ENCODE assay signal across 9 cellular contexts in genomic region chr1:149887456-149888159, GRCh38. TPM values are rescaled to one million over a fixed set of nuclear protein-coding genes. Genes with fewer than 3 reads are reported as not detected.
DNase-seq lines count a peak whose midpoint lies in the region; ATAC-seq and TF ChIP-seq lines count a peak whose summit lies in the region.
"Had no signal": no experiment of that assay in that cellular context is flagged by ENCODE, and none has a peak within 500 bp of the region (broad histone marks: within the 10 kb centered on the region; RNA-seq: fewer than 3 reads in every experiment).

No MANE protein-coding gene starts in this region.

- H3K9me3 Mint-ChIP-seq in endothelial cell (ENCODE audit: unreplicated experiment), result no peaks in the 10 kb centered on the region
- H3K9me3 Mint-ChIP-seq: stimulated activated naive CD8-positive, alpha-beta T cell treated with anti-CD3 and anti-CD28 coated beads, Interleukin-15, Interleukin-2, amounts not matched to agents 100 ng/mL and 50 ng/mL, for 24 hours had no signal

- peak; percentile 39 for ATAC-seq in GM21367 (IDR thresholded peaks at IDR 0.05; ENCODE audit: unreplicated experiment)

- DNase-seq in COLO829 (ENCODE audit: low spot score) (peak; percentile 93), HT1080 (ENCODE audit: low read depth) (peak; percentile 99), NOMO-1 treated with DMSO at 0.1 percent for 48 hours (lab: John Stamatoyannopoulos, UW; ENCODE audit: unreplicated experiment) (peak; percentile 99), endothelial cell (ENCODE audit: low spot score) (peak; percentile 53), mesenteric fat pad (ENCODE audit: low spot score) (peak; percentile 93)
- peak; percentile 60 to 65 (median 64) for DNase-seq in activated CD8-positive, alpha-beta memory T cell treated with anti-CD3 and anti-CD28 coated beads for 48 hours (ENCODE audit: low read depth in 2 of 3, low spot score in 2 of 3)
- DNase-seq in stimulated activated CD8-positive, alpha-beta memory T cell treated with anti-CD3 and anti-CD28 coated beads, Interleukin-15, amount 100 ng/mL, for 1 hour (ENCODE audit: low read depth), result peak; percentile 48

- H3K4me3 Mint-ChIP-seq in endothelial cell (ENCODE audit: unreplicated experiment), result no peak overlapping the region
- H3K4me3 Mint-ChIP-seq: stimulated activated naive CD8-positive, alpha-beta T cell treated with anti-CD3 and anti-CD28 coated beads, Interleukin-15, Interleukin-2, amounts not matched to agents 100 ng/mL and 50 ng/mL, for 24 hours had no signal

- H3K27me3 Mint-ChIP-seq in endothelial cell (ENCODE audit: unreplicated experiment), result no peaks in the 10 kb centered on the region
- H3K27me3 Mint-ChIP-seq: stimulated activated naive CD8-positive, alpha-beta T cell treated with anti-CD3 and anti-CD28 coated beads, Interleukin-15, Interleukin-2, amounts not matched to agents 100 ng/mL and 50 ng/mL, for 24 hours had no signal

- H3K36me3 Mint-ChIP-seq in endothelial cell (ENCODE audit: low read depth, unreplicated experiment), result no peaks in the 10 kb centered on the region

- H3K4me1 Mint-ChIP-seq in endothelial cell (ENCODE audit: unreplicated experiment), result no peaks in the 10 kb centered on the region

- no peak for TF ChIP-seq CTCF in endothelial cell (IDR thresholded peaks at IDR 0.05; ENCODE audit: unreplicated experiment)

- no peak overlapping the region for H3K27ac Mint-ChIP-seq in endothelial cell (ENCODE audit: unreplicated experiment)
- H3K27ac Mint-ChIP-seq: stimulated activated naive CD8-positive, alpha-beta T cell treated with anti-CD3 and anti-CD28 coated beads, Interleukin-15, Interleukin-2, amounts not matched to agents 100 ng/mL and 50 ng/mL, for 24 hours had no signal

RNA-seq across cellular contexts. Expression of gene BOLA1, which starts 11.8 kb away (rescaled TPM):
- 15.1 and 19.2 TPM in 2 replicates for total RNA-seq in HT1080 (2014; rRNA removed; shearing (Covaris generic))
- polyA plus RNA-seq in HT1080 (2015; cell fraction: cytosol; rRNA removed), result 21.2 and 24.7 TPM in 2 replicates
- 14.8 and 21.1 TPM in 2 replicates for polyA plus RNA-seq in HT1080 (2015; cell fraction: nucleus; rRNA removed)
- total RNA-seq in endothelial cell (ENCODE audit: unreplicated experiment) (7.7 TPM), mesenteric fat pad (16.1 TPM)

RNA-seq across cellular contexts. Expression of gene SV2A, which starts 30.0 kb away (rescaled TPM):
- 23.1 and 27.7 TPM in 2 replicates for total RNA-seq in HT1080 (2014; rRNA removed; shearing (Covaris generic))
- 14.4 and 17.7 TPM in 2 replicates for polyA plus RNA-seq in HT1080 (2015; cell fraction: cytosol; rRNA removed)
- 31.7 and 32.3 TPM in 2 replicates for polyA plus RNA-seq in HT1080 (2015; cell fraction: nucleus; rRNA removed)
- total RNA-seq in endothelial cell (ENCODE audit: unreplicated experiment) (12.7 TPM), mesenteric fat pad (2.0 TPM)

RNA-seq across cellular contexts. Expression of gene SF3B4, which starts 40.0 kb away (rescaled TPM):
- total RNA-seq in HT1080 (2014; rRNA removed; shearing (Covaris generic)), result 21.4 and 35.8 TPM in 2 replicates
- 89.3 and 103 TPM in 2 replicates for polyA plus RNA-seq in HT1080 (2015; cell fraction: cytosol; rRNA removed)
- 123 and 126 TPM in 2 replicates for polyA plus RNA-seq in HT1080 (2015; cell fraction: nucleus; rRNA removed)
- total RNA-seq in endothelial cell (ENCODE audit: unreplicated experiment) (108 TPM), mesenteric fat pad (47.9 TPM)

RNA-seq across cellular contexts. Expression of gene MTMR11, which starts 49.1 kb away (rescaled TPM):
- 38.2 and 60.8 TPM in 2 replicates for total RNA-seq in HT1080 (2014; rRNA removed; shearing (Covaris generic))
- polyA plus RNA-seq in HT1080 (2015; cell fraction: cytosol; rRNA removed), result 90.4 and 91.1 TPM in 2 replicates
- 165 and 169 TPM in 2 replicates for polyA plus RNA-seq in HT1080 (2015; cell fraction: nucleus; rRNA removed)
- total RNA-seq in endothelial cell (ENCODE audit: unreplicated experiment) (10.3 TPM), mesenteric fat pad (2.2 TPM)

Comparison
In these comparisons a context has a peak if more than half of its experiments do, and no peak if none do; other contexts are left out.
1. Peak in every context shown above with its lines: DNase-seq and ATAC-seq.
2. DNase-seq: peak in every context shown above with its lines; median percentile 99 in HT1080; 99 in NOMO-1 treated with DMSO at 0.1 percent for 48 hours; 93 in COLO829; 93 in mesenteric fat pad; 64 in activated CD8-positive, alpha-beta memory T cell treated with anti-CD3 and anti-CD28 coated beads for 48 hours; 53 in endothelial cell; 48 in stimulated activated CD8-positive, alpha-beta memory T cell treated with anti-CD3 and anti-CD28 coated beads, Interleukin-15, amount 100 ng/mL, for 1 hour.